In the genomic region with DNA sequence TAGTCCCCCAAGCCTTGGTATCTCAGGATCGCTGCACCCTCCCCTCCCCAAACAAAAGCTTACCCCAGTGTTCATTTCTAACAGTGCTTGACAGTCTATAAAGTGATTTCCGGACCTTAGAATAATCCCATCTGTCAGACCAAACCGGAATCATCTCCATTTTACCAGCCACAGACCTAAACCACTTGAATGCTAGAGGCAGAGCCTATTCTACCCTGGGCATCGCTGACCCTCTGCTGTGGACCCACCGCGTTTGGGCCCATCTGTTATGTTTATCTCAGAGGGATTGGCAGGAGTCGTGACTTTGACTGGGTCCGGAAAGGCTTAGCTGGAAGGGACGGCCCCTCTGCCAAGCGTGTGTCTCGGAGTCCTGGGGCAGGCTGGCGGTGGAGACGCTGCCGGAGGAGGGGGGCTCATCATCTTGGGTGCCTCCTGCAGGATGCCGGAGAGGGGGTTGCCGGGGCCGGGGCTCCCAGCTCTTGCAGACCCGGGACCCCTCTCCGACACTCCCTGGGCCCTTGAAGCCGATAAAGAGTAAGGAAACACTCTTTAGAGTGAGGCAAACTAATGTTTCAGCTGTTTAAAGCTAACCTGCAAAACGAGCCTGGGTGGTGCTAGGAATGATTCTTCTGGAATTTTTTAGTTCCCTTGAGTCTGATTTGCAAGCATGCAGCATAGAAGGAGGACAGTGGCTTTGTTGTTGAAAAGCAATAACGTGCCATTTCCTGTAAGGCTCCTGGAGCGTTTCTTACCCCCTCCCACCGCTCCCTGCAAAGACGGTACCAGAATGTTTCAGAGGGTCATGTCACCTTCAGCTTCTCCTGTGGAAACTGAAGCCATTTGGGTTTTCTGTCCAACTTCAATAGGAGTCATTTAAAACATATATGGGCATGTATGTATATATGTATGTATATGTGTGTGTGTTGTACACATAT, we compare ENCODE assay signal across 8 cellular contexts. TPM values are rescaled to one million over a fixed set of nuclear protein-coding genes. Genes with fewer than 3 reads are reported as not detected.
A peak's percentile ranks its signal among the peaks of the same experiment; 100 is the strongest.
DNase-seq lines count a peak whose midpoint lies in the region; ATAC-seq and TF ChIP-seq lines count a peak whose summit lies in the region.

No MANE protein-coding gene starts in this region.

- intact Hi-C loops in prostate gland (cut with DNase I), result no loop called here

- H3K4me1 ChIP-seq in BE2C (no peaks in the 10 kb centered on the region), HUES6 (ENCODE audit: control insufficient read depth, insufficient read depth, low read length) (peaks cover 23% of the 10 kb centered on the region), prostate gland (replicated peaks) (no peaks in the 10 kb centered on the region)

- CTCF ChIA-PET in activated CD8-positive, alpha-beta T cell treated with anti-CD3 and anti-CD28 coated beads, Interleukin-2, amount 10 ng/mL, durations not matched to agents 7 days and 5 days (lab: Charles Lee), result interaction anchor here (0.9 to 1.6 kb wide), 5 partner anchors 11 to 109 kb away, joined by 3 to 7 read pairs (median 4); no protein-coding TSS in a partner anchor

- H3K4me3 ChIP-seq in BE2C (ENCODE audit: low read depth, low read length) (peak overlapping the region; percentile 66), HUES6 (ENCODE audit: low read depth, low read length) (peak overlapping the region; percentile 63), fibroblast of the aortic adventitia (ENCODE audit: low read depth, low read length) (peak overlapping the region; percentile 89), prostate gland (peak overlapping the region; percentile 76 to 93)

- H3K27ac Mint-ChIP-seq in activated CD8-positive, alpha-beta T cell treated with anti-CD3 and anti-CD28 coated beads, Interleukin-2, amount 10 ng/mL, durations not matched to agents 7 days and 5 days, result peak overlapping the region; percentile 86

- no peak for DNase-seq in BE2C
- peak; percentile 50 for DNase-seq in activated CD8-positive, alpha-beta T cell treated with anti-CD3 and anti-CD28 coated beads, Interleukin-2, amount 10 ng/mL, durations not matched to agents 7 days and 5 days
- DNase-seq in fibroblast of the aortic adventitia (ENCODE audit: low read depth), result no peak
- DNase-seq in prostate gland (ENCODE audit: low spot score), result no peak
- DNase-seq in NCI-H1417 treated with DMSO at 0.1 percent for 48 hours (lab: John Stamatoyannopoulos, UW), result no peak
- no peak for DNase-seq in ureter (ENCODE audit: low spot score)

- H3K27me3 ChIP-seq in BE2C (no peaks in the 10 kb centered on the region), HUES6 (ENCODE audit: control insufficient read depth, insufficient read depth, low read length) (peaks cover 32% of the 10 kb centered on the region), prostate gland (replicated peaks; ENCODE audit: insufficient read depth) (no peaks in the 10 kb centered on the region)

- H3K36me3 Mint-ChIP-seq in activated CD8-positive, alpha-beta T cell treated with anti-CD3 and anti-CD28 coated beads, Interleukin-2, amount 10 ng/mL, durations not matched to agents 7 days and 5 days (ENCODE audit: low read depth), result peaks cover 3% of the 10 kb centered on the region

- H3K4me1 Mint-ChIP-seq in activated CD8-positive, alpha-beta T cell treated with anti-CD3 and anti-CD28 coated beads, Interleukin-2, amount 10 ng/mL, durations not matched to agents 7 days and 5 days (ENCODE audit: low read depth), result peaks cover 38% of the 10 kb centered on the region

- no peak overlapping the region for H3K27ac ChIP-seq in HUES6 (ENCODE audit: low read depth, low read length)
- peak overlapping the region; percentile 68 to 82 for H3K27ac ChIP-seq in prostate gland

- no peak for TF ChIP-seq POLR2A in prostate gland (IDR thresholded peaks at IDR 0.05)

- H3K36me3 ChIP-seq in BE2C (peaks cover 4% of the 10 kb centered on the region; the same call in 1 of the 2 replicates), HUES6 (ENCODE audit: control insufficient read depth, insufficient read depth, low read length) (0 out of 2 replicates have a peak, but pooled peaks cover 2% of the 10 kb centered on the region), prostate gland (no peaks in the 10 kb centered on the region)

- peak overlapping the region; percentile 79 for H3K4me3 Mint-ChIP-seq in activated CD8-positive, alpha-beta T cell treated with anti-CD3 and anti-CD28 coated beads, Interleukin-2, amount 10 ng/mL, durations not matched to agents 7 days and 5 days

- ATAC-seq in activated CD8-positive, alpha-beta T cell treated with anti-CD3 and anti-CD28 coated beads, Interleukin-2, amount 10 ng/mL, durations not matched to agents 7 days and 5 days, result no peak
- ATAC-seq in GM19397 (IDR thresholded peaks at IDR 0.05; ENCODE audit: unreplicated experiment), result no peak

- no peaks in the 10 kb centered on the region for H3K9me3 ChIP-seq in BE2C
- H3K9me3 ChIP-seq in HUES6 (ENCODE audit: control insufficient read depth, insufficient read depth, low read depth, low read length), result no peaks in the 10 kb centered on the region
- H3K9me3 ChIP-seq in prostate gland, result no peaks in the 10 kb centered on the region

- WGBS in prostate gland, result 3% methylated on average over 25 of the region's 25 CpGs

- no peaks in the 10 kb centered on the region for H3K27me3 Mint-ChIP-seq in activated CD8-positive, alpha-beta T cell treated with anti-CD3 and anti-CD28 coated beads, Interleukin-2, amount 10 ng/mL, durations not matched to agents 7 days and 5 days (ENCODE audit: low read depth)

- no peak overlapping the region for H3K9ac ChIP-seq in HUES6 (ENCODE audit: low read length)

- POLR2A ChIA-PET in activated CD8-positive, alpha-beta T cell treated with anti-CD3 and anti-CD28 coated beads, Interleukin-2, amount 10 ng/mL, durations not matched to agents 7 days and 5 days (lab: Charles Lee), result interaction anchor here (0.6 to 1.0 kb wide), 3 partner anchors 46 to 256 kb away, joined by 3 to 5 read pairs (median 4); partner anchors contain the start of genes COPE and DDX49

- TF ChIP-seq CTCF in BE2C (IDR thresholded peaks at IDR 0.05; ENCODE audit: low read depth, low read length) (no peak), fibroblast of the aortic adventitia (IDR thresholded peaks at IDR 0.05; ENCODE audit: insufficient read depth, low read length) (no peak), prostate gland (IDR thresholded peaks at IDR 0.05) (no peak)

- H3K9me3 Mint-ChIP-seq in activated CD8-positive, alpha-beta T cell treated with anti-CD3 and anti-CD28 coated beads, Interleukin-2, amount 10 ng/mL, durations not matched to agents 7 days and 5 days (ENCODE audit: insufficient read depth), result no peaks in the 10 kb centered on the region

RNA-seq across cellular contexts. Expression of gene SLC25A42, which starts 1.3 kb away (rescaled TPM):
- polyA plus RNA-seq in BE2C (2012; ENCODE audit: insufficient read depth, insufficient read length, low read depth), result 6.4 TPM
- total RNA-seq in activated CD8-positive, alpha-beta T cell treated with anti-CD3 and anti-CD28 coated beads, Interleukin-2, amount 10 ng/mL, durations not matched to agents 7 days and 5 days, result 10 to 100 TPM; 20.1 to 20.2 TPM
- total RNA-seq in fibroblast of the aortic adventitia (ENCODE audit: low replicate concordance) (3.7 and 4.8 TPM in 2 replicates), prostate gland (10 to 100 TPM; 11.5 to 18.6 TPM), ureter (19.6 TPM)

RNA-seq across cellular contexts. Expression of gene ARMC6, which starts 31.7 kb away (rescaled TPM):
- 157 TPM for polyA plus RNA-seq in BE2C (2012; ENCODE audit: insufficient read depth, insufficient read length, low read depth)
- 10 to 100 TPM; 33.4 to 35.4 TPM for total RNA-seq in activated CD8-positive, alpha-beta T cell treated with anti-CD3 and anti-CD28 coated beads, Interleukin-2, amount 10 ng/mL, durations not matched to agents 7 days and 5 days
- total RNA-seq in fibroblast of the aortic adventitia (ENCODE audit: low replicate concordance), result 29.6 and 30.1 TPM in 2 replicates
- 10 to 100 TPM; 36.1 to 43.3 TPM for total RNA-seq in prostate gland
- 42.2 TPM for total RNA-seq in ureter

RNA-seq across cellular contexts. Expression of gene SUGP2, which starts 31.8 kb away (rescaled TPM):
- polyA plus RNA-seq in BE2C (2012; ENCODE audit: insufficient read depth, insufficient read length, low read depth), result 101 TPM
- total RNA-seq in activated CD8-positive, alpha-beta T cell treated with anti-CD3 and anti-CD28 coated beads, Interleukin-2, amount 10 ng/mL, durations not matched to agents 7 days and 5 days, result 100 to 1,000 TPM; 123 to 124 TPM
- 23.1 and 35.3 TPM in 2 replicates for total RNA-seq in fibroblast of the aortic adventitia (ENCODE audit: low replicate concordance)
- total RNA-seq in prostate gland, result 10 to 100 TPM; 41.8 to 99.6 TPM
- 99.6 TPM for total RNA-seq in ureter
